ENCODE assay signal across 1 cellular context in the genomic region with DNA sequence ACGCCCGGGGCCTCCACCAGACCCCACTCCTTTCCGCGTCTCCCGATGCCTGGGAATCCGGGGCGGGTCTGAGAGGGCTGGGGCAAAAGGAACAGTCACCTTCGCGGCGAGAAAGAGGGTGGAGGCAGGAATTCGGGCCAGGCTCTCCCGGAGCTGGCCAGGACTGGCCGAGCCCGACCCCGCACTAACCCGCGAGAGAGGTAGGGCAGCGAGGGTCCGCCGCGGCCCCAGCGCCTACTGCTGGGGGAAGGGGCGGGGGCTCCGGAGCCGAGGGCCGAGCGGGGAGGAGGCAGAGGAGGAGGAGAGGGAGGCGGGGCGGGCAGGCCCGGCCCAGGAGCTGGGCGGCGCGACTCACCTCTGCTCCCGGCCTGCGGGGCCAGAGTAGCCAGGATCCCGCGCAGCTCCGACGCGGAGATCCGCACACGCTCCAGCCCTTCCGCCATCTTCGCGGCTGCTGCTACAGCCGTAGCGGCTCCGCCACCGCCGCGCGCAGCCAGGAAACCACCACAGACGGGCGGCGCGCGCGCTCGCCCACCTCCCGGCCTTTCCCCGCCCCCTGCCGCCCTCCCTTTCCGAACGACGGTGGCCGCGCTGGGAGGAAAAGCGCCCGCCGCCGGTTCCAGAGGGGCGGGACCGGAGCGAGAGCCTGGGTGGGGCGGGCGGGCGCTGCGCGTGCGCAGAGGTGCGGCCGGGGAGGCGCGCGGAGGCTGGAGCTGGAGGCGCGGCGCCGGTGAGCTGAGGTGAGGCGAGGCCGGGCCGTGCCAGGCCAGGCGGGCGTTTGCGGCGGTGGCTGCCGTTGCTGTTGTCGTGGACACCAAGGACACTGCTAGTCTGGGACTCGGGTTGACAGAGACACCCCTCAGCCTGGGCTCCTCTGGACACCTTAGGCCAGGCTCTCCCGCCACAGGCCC.
TF ChIP-seq lines count a peak whose summit lies in the region.

A gene (minus strand): TSS at position 508 of the 911 bp plus-strand sequence. CDS start 65 bp downstream, at position 443.
A gene with protein sequence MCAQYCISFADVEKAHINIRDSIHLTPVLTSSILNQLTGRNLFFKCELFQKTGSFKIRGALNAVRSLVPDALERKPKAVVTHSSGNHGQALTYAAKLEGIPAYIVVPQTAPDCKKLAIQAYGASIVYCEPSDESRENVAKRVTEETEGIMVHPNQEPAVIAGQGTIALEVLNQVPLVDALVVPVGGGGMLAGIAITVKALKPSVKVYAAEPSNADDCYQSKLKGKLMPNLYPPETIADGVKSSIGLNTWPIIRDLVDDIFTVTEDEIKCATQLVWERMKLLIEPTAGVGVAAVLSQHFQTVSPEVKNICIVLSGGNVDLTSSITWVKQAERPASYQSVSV (plus strand): TSS at position 673 of the 911 bp plus-strand sequence. CDS start 11,611 bp downstream, outside the sequence.

TF ChIP-seq in GM12878, 131 proteins besides CTCF, POLR2A, EP300 and RAD21 (continued from another document and continues in another):
- TF ChIP-seq, protein P1, sequence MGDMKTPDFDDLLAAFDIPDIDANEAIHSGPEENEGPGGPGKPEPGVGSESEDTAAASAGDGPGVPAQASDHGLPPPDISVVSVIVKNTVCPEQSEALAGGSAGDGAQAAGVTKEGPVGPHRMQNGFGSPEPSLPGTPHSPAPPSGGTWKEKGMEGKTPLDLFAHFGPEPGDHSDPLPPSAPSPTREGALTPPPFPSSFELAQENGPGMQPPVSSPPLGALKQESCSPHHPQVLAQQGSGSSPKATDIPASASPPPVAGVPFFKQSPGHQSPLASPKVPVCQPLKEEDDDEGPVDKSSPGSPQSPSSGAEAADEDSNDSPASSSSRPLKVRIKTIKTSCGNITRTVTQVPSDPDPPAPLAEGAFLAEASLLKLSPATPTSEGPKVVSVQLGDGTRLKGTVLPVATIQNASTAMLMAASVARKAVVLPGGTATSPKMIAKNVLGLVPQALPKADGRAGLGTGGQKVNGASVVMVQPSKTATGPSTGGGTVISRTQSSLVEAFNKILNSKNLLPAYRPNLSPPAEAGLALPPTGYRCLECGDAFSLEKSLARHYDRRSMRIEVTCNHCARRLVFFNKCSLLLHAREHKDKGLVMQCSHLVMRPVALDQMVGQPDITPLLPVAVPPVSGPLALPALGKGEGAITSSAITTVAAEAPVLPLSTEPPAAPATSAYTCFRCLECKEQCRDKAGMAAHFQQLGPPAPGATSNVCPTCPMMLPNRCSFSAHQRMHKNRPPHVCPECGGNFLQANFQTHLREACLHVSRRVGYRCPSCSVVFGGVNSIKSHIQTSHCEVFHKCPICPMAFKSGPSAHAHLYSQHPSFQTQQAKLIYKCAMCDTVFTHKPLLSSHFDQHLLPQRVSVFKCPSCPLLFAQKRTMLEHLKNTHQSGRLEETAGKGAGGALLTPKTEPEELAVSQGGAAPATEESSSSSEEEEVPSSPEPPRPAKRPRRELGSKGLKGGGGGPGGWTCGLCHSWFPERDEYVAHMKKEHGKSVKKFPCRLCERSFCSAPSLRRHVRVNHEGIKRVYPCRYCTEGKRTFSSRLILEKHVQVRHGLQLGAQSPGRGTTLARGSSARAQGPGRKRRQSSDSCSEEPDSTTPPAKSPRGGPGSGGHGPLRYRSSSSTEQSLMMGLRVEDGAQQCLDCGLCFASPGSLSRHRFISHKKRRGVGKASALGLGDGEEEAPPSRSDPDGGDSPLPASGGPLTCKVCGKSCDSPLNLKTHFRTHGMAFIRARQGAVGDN (IDR thresholded peaks at IDR 0.05) = peak; percentile 56; the same call in 1 of the 2 replicates
- TF ChIP-seq, protein P2, sequence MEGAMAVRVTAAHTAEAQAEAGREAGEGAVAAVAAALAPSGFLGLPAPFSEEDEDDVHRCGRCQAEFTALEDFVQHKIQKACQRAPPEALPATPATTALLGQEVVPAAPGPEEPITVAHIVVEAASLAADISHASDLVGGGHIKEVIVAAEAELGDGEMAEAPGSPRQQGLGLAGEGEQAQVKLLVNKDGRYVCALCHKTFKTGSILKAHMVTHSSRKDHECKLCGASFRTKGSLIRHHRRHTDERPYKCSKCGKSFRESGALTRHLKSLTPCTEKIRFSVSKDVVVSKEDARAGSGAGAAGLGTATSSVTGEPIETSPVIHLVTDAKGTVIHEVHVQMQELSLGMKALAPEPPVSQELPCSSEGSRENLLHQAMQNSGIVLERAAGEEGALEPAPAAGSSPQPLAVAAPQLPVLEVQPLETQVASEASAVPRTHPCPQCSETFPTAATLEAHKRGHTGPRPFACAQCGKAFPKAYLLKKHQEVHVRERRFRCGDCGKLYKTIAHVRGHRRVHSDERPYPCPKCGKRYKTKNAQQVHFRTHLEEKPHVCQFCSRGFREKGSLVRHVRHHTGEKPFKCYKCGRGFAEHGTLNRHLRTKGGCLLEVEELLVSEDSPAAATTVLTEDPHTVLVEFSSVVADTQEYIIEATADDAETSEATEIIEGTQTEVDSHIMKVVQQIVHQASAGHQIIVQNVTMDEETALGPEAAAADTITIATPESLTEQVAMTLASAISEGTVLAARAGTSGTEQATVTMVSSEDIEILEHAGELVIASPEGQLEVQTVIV (IDR thresholded peaks at IDR 0.05; ENCODE audit: borderline replicate concordance, partially characterized antibody) = no peak
- TF ChIP-seq ZZZ3 (IDR thresholded peaks at IDR 0.05; ENCODE audit: control insufficient read depth, insufficient read length, low read depth) (no peak), IKZF1 (conservative IDR thresholded peaks at IDR 0.05) (peak; percentile 63), NFYA (IDR thresholded peaks at IDR 0.05; ENCODE audit: borderline replicate concordance, low read depth, low read length) (no peak), IRF4 (IDR thresholded peaks at IDR 0.05; ENCODE audit: low read depth, low read length) (no peak), CREB1 (IDR thresholded peaks at IDR 0.05; ENCODE audit: low read depth) (no peak), BACH1 (IDR thresholded peaks at IDR 0.05; ENCODE audit: borderline replicate concordance) (no peak), MYC (IDR thresholded peaks at IDR 0.05; ENCODE audit: insufficient read depth, insufficient read length, insufficient replicate concordance, low read length, severe bottlenecking) (no peak), NR2F1 (conservative IDR thresholded peaks at IDR 0.05) (peak; percentile 48; the same call in 1 of the 2 replicates), SIN3A (IDR thresholded peaks at IDR 0.05; ENCODE audit: low read depth, low read length) (peak; percentile 1; the same call in 1 of the 2 replicates), MEF2B (IDR thresholded peaks at IDR 0.05; ENCODE audit: partially characterized antibody, poor library complexity, severe bottlenecking) (no peak), EED (IDR thresholded peaks at IDR 0.05; ENCODE audit: low read depth) (no peak), SMC3 (IDR thresholded peaks at IDR 0.05; ENCODE audit: borderline replicate concordance, low read length) (no peak), FOXK2 (IDR thresholded peaks at IDR 0.05) (no peak), ZSCAN29 (IDR thresholded peaks at IDR 0.05) (no peak), TCF3 (IDR thresholded peaks at IDR 0.05; ENCODE audit: borderline replicate concordance, insufficient read depth, low read depth, low read length) (0 out of 2 replicates have a peak, but pooled peaks have one; percentile 23), PML (IDR thresholded peaks at IDR 0.05; ENCODE audit: low read length) (peak; percentile 76; the same call in 1 of the 2 replicates), TBL1XR1 (IDR thresholded peaks at IDR 0.05; ENCODE audit: low read depth, low read length) (no peak), WRNIP1 (IDR thresholded peaks at IDR 0.05; ENCODE audit: borderline replicate concordance, low read depth, low read length) (no peak), KDM1A (IDR thresholded peaks at IDR 0.05; ENCODE audit: borderline replicate concordance) (no peak), SRF (IDR thresholded peaks at IDR 0.05; ENCODE audit: low read depth in 2 of 2, low read length in 2 of 2) (no peak), DPF2 (IDR thresholded peaks at IDR 0.05) (peak; percentile 47; the same call in 1 of the 2 replicates), CHD4 (IDR thresholded peaks at IDR 0.05) (no peak), SREBF1 (IDR thresholded peaks at IDR 0.05; ENCODE audit: low read length) (no peak), ATF7 (IDR thresholded peaks at IDR 0.05; ENCODE audit: low read depth) (no peak), SIX5 (IDR thresholded peaks at IDR 0.05; ENCODE audit: low read depth, low read length, severe bottlenecking) (no peak), NFXL1 (IDR thresholded peaks at IDR 0.05; ENCODE audit: borderline replicate concordance) (no peak), ETV6 (conservative IDR thresholded peaks at IDR 0.05 in 1 of 2, IDR thresholded peaks at IDR 0.05 in 1 of 2; ENCODE audit: borderline replicate concordance in 1 of 2, low read depth in 1 of 2) (no peak), SP1 (IDR thresholded peaks at IDR 0.05; ENCODE audit: low read depth, low read length) (no peak), ZNF24 (IDR thresholded peaks at IDR 0.05) (no peak), CBX3 (IDR thresholded peaks at IDR 0.05; ENCODE audit: borderline replicate concordance, low read depth) (no peak)
- TF ChIP-seq, protein P3, sequence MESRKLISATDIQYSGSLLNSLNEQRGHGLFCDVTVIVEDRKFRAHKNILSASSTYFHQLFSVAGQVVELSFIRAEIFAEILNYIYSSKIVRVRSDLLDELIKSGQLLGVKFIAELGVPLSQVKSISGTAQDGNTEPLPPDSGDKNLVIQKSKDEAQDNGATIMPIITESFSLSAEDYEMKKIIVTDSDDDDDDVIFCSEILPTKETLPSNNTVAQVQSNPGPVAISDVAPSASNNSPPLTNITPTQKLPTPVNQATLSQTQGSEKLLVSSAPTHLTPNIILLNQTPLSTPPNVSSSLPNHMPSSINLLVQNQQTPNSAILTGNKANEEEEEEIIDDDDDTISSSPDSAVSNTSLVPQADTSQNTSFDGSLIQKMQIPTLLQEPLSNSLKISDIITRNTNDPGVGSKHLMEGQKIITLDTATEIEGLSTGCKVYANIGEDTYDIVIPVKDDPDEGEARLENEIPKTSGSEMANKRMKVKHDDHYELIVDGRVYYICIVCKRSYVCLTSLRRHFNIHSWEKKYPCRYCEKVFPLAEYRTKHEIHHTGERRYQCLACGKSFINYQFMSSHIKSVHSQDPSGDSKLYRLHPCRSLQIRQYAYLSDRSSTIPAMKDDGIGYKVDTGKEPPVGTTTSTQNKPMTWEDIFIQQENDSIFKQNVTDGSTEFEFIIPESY (IDR thresholded peaks at IDR 0.05) = no peak
- TF ChIP-seq, protein P4, sequence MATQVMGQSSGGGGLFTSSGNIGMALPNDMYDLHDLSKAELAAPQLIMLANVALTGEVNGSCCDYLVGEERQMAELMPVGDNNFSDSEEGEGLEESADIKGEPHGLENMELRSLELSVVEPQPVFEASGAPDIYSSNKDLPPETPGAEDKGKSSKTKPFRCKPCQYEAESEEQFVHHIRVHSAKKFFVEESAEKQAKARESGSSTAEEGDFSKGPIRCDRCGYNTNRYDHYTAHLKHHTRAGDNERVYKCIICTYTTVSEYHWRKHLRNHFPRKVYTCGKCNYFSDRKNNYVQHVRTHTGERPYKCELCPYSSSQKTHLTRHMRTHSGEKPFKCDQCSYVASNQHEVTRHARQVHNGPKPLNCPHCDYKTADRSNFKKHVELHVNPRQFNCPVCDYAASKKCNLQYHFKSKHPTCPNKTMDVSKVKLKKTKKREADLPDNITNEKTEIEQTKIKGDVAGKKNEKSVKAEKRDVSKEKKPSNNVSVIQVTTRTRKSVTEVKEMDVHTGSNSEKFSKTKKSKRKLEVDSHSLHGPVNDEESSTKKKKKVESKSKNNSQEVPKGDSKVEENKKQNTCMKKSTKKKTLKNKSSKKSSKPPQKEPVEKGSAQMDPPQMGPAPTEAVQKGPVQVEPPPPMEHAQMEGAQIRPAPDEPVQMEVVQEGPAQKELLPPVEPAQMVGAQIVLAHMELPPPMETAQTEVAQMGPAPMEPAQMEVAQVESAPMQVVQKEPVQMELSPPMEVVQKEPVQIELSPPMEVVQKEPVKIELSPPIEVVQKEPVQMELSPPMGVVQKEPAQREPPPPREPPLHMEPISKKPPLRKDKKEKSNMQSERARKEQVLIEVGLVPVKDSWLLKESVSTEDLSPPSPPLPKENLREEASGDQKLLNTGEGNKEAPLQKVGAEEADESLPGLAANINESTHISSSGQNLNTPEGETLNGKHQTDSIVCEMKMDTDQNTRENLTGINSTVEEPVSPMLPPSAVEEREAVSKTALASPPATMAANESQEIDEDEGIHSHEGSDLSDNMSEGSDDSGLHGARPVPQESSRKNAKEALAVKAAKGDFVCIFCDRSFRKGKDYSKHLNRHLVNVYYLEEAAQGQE (IDR thresholded peaks at IDR 0.05; ENCODE audit: low read depth, low read length) = no peak
- TF ChIP-seq, protein P5, sequence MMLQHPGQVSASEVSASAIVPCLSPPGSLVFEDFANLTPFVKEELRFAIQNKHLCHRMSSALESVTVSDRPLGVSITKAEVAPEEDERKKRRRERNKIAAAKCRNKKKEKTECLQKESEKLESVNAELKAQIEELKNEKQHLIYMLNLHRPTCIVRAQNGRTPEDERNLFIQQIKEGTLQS (IDR thresholded peaks at IDR 0.05; ENCODE audit: borderline replicate concordance, extremely low read depth, low read depth, low read length) = no peak
- TF ChIP-seq, protein P6, sequence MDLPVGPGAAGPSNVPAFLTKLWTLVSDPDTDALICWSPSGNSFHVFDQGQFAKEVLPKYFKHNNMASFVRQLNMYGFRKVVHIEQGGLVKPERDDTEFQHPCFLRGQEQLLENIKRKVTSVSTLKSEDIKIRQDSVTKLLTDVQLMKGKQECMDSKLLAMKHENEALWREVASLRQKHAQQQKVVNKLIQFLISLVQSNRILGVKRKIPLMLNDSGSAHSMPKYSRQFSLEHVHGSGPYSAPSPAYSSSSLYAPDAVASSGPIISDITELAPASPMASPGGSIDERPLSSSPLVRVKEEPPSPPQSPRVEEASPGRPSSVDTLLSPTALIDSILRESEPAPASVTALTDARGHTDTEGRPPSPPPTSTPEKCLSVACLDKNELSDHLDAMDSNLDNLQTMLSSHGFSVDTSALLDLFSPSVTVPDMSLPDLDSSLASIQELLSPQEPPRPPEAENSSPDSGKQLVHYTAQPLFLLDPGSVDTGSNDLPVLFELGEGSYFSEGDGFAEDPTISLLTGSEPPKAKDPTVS (IDR thresholded peaks at IDR 0.05; ENCODE audit: low read depth, low read length) = no peak
- TF ChIP-seq, protein P7, sequence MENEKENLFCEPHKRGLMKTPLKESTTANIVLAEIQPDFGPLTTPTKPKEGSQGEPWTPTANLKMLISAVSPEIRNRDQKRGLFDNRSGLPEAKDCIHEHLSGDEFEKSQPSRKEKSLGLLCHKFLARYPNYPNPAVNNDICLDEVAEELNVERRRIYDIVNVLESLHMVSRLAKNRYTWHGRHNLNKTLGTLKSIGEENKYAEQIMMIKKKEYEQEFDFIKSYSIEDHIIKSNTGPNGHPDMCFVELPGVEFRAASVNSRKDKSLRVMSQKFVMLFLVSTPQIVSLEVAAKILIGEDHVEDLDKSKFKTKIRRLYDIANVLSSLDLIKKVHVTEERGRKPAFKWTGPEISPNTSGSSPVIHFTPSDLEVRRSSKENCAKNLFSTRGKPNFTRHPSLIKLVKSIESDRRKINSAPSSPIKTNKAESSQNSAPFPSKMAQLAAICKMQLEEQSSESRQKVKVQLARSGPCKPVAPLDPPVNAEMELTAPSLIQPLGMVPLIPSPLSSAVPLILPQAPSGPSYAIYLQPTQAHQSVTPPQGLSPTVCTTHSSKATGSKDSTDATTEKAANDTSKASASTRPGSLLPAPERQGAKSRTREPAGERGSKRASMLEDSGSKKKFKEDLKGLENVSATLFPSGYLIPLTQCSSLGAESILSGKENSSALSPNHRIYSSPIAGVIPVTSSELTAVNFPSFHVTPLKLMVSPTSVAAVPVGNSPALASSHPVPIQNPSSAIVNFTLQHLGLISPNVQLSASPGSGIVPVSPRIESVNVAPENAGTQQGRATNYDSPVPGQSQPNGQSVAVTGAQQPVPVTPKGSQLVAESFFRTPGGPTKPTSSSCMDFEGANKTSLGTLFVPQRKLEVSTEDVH (IDR thresholded peaks at IDR 0.05; ENCODE audit: low read depth, partially characterized antibody) = no peak
